ENCODE assay signal across 20 cellular contexts in genomic region chr3:8885806-8886205, GRCh38.
"Had no signal": no experiment of that assay in that cellular context is flagged by ENCODE, and none has a peak within 500 bp of the region (broad histone marks: within the 10 kb centered on the region; RNA-seq: fewer than 3 reads in every experiment).

No MANE protein-coding gene starts in this region.

- H3K36me3 ChIP-seq: neural progenitor cell, prostate gland, right atrium auricular region had no signal

- H3K4me1 ChIP-seq: body of pancreas, gastroesophageal sphincter, heart left ventricle, neural progenitor cell, prostate gland, stomach had no signal

- H3K9ac ChIP-seq: neural progenitor cell had no signal

- DNase-seq: activated CD4-positive, alpha-beta memory T cell treated with anti-CD3 and anti-CD28 coated beads, Interleukin-2, amount 10 ng/mL, durations not matched to agents 7 days and 5 days; activated CD4-positive, alpha-beta T cell treated with anti-CD3 and anti-CD28 coated beads for 4 hours; activated CD8-positive, alpha-beta memory T cell treated with anti-CD3 and anti-CD28 coated beads, Interleukin-2, amount 10 ng/mL, durations not matched to agents 7 days and 5 days; activated naive CD4-positive, alpha-beta T cell; activated naive CD8-positive, alpha-beta T cell treated with anti-CD3 and anti-CD28 coated beads for 36 hours; amygdala; body of pancreas; caudate nucleus; dorsolateral prefrontal cortex; heart left ventricle; left ventricle myocardium superior; mucosa of descending colon; naive thymus-derived CD4-positive, alpha-beta T cell; stimulated activated CD4-positive, alpha-beta T cell treated with anti-CD3 and anti-CD28 coated beads, Interleukin-4, amount 100 ng/mL, for 24 hours; stomach had no signal

- H3K4me2 ChIP-seq: neural progenitor cell had no signal

- ATAC-seq: activated CD8-positive, alpha-beta memory T cell treated with anti-CD3 and anti-CD28 coated beads, Interleukin-2, amount 10 ng/mL, durations not matched to agents 7 days and 5 days; body of pancreas; gastroesophageal sphincter; heart left ventricle; left ventricle myocardium superior; mucosa of descending colon; naive thymus-derived CD4-positive, alpha-beta T cell; stimulated activated effector memory CD8-positive, alpha-beta T cell treated with anti-CD3 and anti-CD28 coated beads, Interleukin-12 subunit alpha, Interleukin-12 subunit beta, amount 100 ng/mL, for 72 hours had no signal

- H3K9me3 ChIP-seq: body of pancreas, gastroesophageal sphincter, mucosa of descending colon, prostate gland, right atrium auricular region, stomach had no signal

- H3K4me3 ChIP-seq: body of pancreas, dorsolateral prefrontal cortex, gastroesophageal sphincter, heart left ventricle, mucosa of descending colon, neural progenitor cell, prostate gland, right atrium auricular region, stomach had no signal

- H3K27me3 ChIP-seq: body of pancreas, dorsolateral prefrontal cortex, gastroesophageal sphincter, heart left ventricle, neural progenitor cell, right atrium auricular region, stomach had no signal
